1 cellular context compared by ENCODE assay signal in the genomic region with DNA sequence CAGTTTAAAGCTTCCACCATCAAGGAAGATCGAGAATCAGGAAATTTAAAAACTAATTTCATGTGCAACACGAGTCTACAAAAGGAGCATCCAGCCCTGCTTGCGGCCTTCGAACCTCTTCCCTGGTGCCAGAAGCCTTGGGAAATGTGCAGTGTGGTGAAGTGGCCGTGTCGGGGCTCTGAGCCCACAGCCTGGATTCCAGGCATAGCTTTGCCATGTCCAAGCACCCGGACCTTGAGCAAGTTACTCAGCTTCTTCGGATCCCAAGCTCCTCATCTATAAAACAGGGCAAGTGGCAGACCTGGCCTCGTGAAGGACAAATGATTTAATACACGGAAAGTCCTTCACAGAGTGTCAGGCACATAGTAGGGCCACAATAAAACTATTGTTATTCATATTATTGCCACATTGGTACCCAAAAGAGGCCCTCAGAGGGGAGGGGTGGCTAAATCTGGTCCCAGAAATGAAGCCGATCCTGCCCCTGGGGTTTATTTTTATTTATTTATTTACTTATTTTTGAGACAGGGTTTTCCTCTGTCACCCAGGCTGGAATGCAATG.
TF ChIP-seq lines count a peak whose summit lies in the region.

No MANE protein-coding gene starts in this region.

TF ChIP-seq in K562, 482 proteins besides CTCF, POLR2A, EP300 and RAD21:
- TF ChIP-seq ZKSCAN1 (IDR thresholded peaks at IDR 0.05; ENCODE audit: low read depth, low read length) = peak; percentile 94
- TF ChIP-seq, protein P1, sequence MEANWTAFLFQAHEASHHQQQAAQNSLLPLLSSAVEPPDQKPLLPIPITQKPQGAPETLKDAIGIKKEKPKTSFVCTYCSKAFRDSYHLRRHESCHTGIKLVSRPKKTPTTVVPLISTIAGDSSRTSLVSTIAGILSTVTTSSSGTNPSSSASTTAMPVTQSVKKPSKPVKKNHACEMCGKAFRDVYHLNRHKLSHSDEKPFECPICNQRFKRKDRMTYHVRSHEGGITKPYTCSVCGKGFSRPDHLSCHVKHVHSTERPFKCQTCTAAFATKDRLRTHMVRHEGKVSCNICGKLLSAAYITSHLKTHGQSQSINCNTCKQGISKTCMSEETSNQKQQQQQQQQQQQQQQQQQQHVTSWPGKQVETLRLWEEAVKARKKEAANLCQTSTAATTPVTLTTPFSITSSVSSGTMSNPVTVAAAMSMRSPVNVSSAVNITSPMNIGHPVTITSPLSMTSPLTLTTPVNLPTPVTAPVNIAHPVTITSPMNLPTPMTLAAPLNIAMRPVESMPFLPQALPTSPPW (CRISPR knock-in tag; IDR thresholded peaks at IDR 0.05) = no peak
